In the genomic region with DNA sequence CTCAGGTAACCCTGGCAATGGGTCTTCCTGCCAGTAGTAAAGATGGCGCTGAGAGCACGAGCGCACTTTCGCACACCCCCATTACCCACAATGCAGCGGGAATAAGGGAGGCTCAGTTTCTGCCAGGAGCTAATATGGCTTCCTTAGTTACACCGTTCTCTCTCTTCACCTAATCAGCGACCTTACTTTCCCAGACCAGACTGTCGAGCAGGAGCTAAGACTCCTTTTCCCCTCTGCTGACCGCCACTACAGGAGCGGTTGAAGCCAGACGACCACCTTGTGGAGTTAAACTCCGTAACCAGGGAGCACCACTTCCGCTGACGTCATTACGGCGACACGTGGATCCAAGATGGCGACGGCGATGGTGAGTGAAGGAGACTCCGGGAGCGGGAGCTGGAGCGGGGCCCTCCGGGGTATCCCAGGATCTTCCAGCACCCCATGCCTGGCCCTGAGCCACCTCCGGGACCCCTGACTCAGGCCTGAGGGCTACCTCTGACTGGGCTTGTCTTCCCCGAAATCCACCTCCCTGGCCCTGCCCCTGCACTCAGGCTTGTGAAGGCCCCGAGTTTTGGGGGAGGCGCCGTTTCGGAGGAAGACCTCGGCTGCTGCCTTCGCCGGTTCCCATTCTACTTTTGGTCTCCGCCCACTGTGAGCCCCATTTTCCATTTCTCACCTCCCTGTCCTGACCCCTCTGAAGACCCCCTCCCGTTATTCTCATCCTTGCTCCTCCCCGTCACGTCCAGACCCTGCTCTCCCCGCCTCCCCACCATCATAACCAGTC, we compare ENCODE assay signal across 8 cellular contexts.
A peak's percentile ranks its signal among the peaks of the same experiment; 100 is the strongest.
DNase-seq lines count a peak whose midpoint lies in the region; ATAC-seq lines count a peak whose summit lies in the region.

Gene TM9SF4, plus strand, starts transcription at position 323 of the 781 bp plus-strand sequence. Its CDS starts 27 bp downstream, at position 350.

- H3K9me3 ChIP-seq in BLaER1 = no peaks in the 10 kb centered on the region

- peaks cover 42% of the 10 kb centered on the region for H4K20me1 ChIP-seq in BLaER1

- peaks cover 23% of the 10 kb centered on the region for H3K36me3 ChIP-seq in BLaER1

- H3K4me1 ChIP-seq in BLaER1 = peaks cover 23% of the 10 kb centered on the region

- H3K27me3 ChIP-seq in BLaER1 = no peaks in the 10 kb centered on the region

- peak within 1 kb of the TSS; percentile 99 for H3K9ac ChIP-seq in BLaER1

- DNase-seq in NCI-H69 (lab: John Stamatoyannopoulos, UW) = peak; percentile 98
- peak; percentile 84 for DNase-seq in activated CD4-positive, alpha-beta T cell treated with anti-CD3 and anti-CD28 coated beads, Interleukin-2, amount 50 U/mL, for 1 hour
- peak; percentile 93 for DNase-seq in dedifferentiated amniotic fluid mesenchymal stem cell (ENCODE audit: extremely low spot score)
- peak; percentile 99 for DNase-seq in left kidney (ENCODE audit: low read depth, low spot score)
- peak; percentile 89 to 91 for DNase-seq in stimulated activated CD4-positive, alpha-beta T cell treated with anti-CD3 and anti-CD28 coated beads, Interleukin-2, amount 100 ng/mL, for 24 hours

- peak within 1 kb of the TSS; percentile 89 for H3K4me2 ChIP-seq in BLaER1

- peak within 1 kb of the TSS; percentile 99 for H3K27ac ChIP-seq in BLaER1

- H3K4me3 ChIP-seq in BLaER1 = peak within 1 kb of the TSS; percentile 85

- peak; percentile 80 for ATAC-seq in GM19328 (IDR thresholded peaks at IDR 0.05; ENCODE audit: unreplicated experiment)
- ATAC-seq in HG03520 (IDR thresholded peaks at IDR 0.05; ENCODE audit: unreplicated experiment) = peak; percentile 62

Comparison
In these comparisons a context has a peak if more than half of its experiments do, and no peak if none do; other contexts are left out.
1. Peak in every context shown above with its lines: DNase-seq, ATAC-seq, H3K4me3 ChIP-seq and H3K27ac ChIP-seq.